8 cellular contexts compared by ENCODE assay signal in the genomic region with DNA sequence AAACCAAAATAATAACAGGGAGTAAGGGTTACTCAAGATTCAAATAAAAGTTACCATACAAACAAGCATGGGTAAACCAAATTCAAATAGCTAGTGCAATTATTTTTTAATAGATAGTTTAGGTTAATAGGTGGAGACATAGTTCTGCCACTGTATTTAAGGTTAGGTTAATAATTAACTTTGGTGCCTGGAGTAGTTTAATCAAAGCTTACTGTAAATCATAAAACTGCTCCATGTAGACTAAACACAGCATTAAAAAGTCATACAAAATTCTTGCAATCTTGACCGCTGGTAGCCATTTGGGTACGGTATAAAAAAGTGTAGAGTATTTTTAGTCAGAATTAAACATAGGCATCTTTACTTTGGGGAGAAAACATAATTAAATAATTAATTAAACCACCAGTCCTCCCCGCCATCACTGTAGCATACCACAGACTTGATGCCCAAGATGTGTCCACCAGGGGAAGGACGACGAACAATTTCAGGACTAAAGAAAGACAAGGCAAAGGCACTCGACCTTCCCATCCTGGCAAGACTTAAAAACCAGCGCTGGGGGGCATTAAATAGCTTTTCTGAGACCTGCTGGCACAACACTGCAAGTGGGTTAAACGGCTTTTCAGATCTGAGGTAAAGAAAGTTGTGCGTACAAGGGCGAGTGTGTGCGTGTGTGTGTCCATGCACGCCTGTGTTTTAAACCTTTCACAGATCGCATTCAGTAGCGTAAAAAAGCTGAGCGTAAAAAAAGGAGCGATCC. TPM values are rescaled to one million over a fixed set of nuclear protein-coding genes. Genes with fewer than 3 reads are reported as not detected.
DNase-seq lines count a peak whose midpoint lies in the region; ATAC-seq, FAIRE-seq and TF ChIP-seq lines count a peak whose summit lies in the region.
"Had no signal": no experiment of that assay in that cellular context is flagged by ENCODE, and none has a peak within 500 bp of the region (broad histone marks: within the 10 kb centered on the region; RNA-seq: fewer than 3 reads in every experiment).

No MANE protein-coding gene starts in this region.

- peak overlapping the region; percentile 62 for H3K27ac ChIP-seq in HepG2 (ENCODE audit: extremely low read length, insufficient read depth, low read length)
- peak overlapping the region; percentile 84 for H3K27ac ChIP-seq in substantia nigra (ENCODE audit: low read depth, low read length, poor library complexity, severe bottlenecking)
- H3K27ac ChIP-seq: SJSA1 had no signal

- intact Hi-C loops in HepG2 (cut with micrococcal nuclease; ENCODE audit: unreplicated experiment) = loop anchor here (1.0 to 10.0 kb wide), 5 partner anchors 34 to 434 kb away; no protein-coding TSS in a partner anchor

- no peak for TF ChIP-seq CTCF in LNCaP clone FGC (IDR thresholded peaks at IDR 0.05; ENCODE audit: control insufficient read depth, extremely low read depth, insufficient read depth)
- no peak for TF ChIP-seq CTCF in HepG2 (CRISPR knock-in tag; IDR thresholded peaks at IDR 0.05)

- TF ChIP-seq POLR2A in HepG2 (IDR thresholded peaks at IDR 0.05; ENCODE audit: insufficient read depth in 1 of 2, low read depth in 2 of 2, low read length in 2 of 2) = no peak

- H3K79me2 ChIP-seq in HepG2 (ENCODE audit: insufficient read depth, low read length) = peaks cover 74% of the 10 kb centered on the region

- POLR2A ChIA-PET in HepG2 (lab: Yijun Ruan, JAX) = no interaction called here

- H3K36me3 ChIP-seq in HepG2 (replicated peaks in 1 of 2; ENCODE audit: control insufficient read depth in 1 of 2, insufficient read depth in 2 of 2, low read length in 2 of 2) = no peaks in the 10 kb centered on the region
- H3K36me3 ChIP-seq: SJSA1 had no signal

- H3K4me3 ChIP-seq in LNCaP clone FGC (ENCODE audit: low read depth, low read length) = no peak overlapping the region
- H3K4me3 ChIP-seq in HepG2 (replicated peaks in 1 of 3; ENCODE audit: insufficient read depth in 1 of 3, low read depth in 2 of 3, low read length in 3 of 3) = peak overlapping the region; percentile 58 to 75 (median 63); a peak in 5 of 6 replicates
- H3K4me3 ChIP-seq: SJSA1 had no signal

- FAIRE-seq in HepG2 (lab: Jason Lieb, UNC) = no peak

- 0 out of 3 replicates have a peak, but pooled peaks have one; percentile 4 for ATAC-seq in HepG2

- H3K27me3 ChIP-seq in HepG2 (ENCODE audit: control insufficient read depth in 1 of 2, insufficient read depth in 2 of 2, low read length in 2 of 2) = peaks cover 1 to 9% of the 10 kb centered on the region in 2 experiments; a peak in 1 of 5 replicates

- DNase-seq in LNCaP clone FGC (ENCODE audit: low read depth) (peak; percentile 68), T47D (ENCODE audit: low read depth in 1 of 2, low spot score in 1 of 2) (peak; percentile 10 to 64), HepG2 (ENCODE audit: low spot score) (peak; percentile 39), substantia nigra (lab: John Stamatoyannopoulos, UW) (peak in 3 of 49 donors; percentile 15 to 48 (median 31)), activated gamma-delta T cell treated with Interleukin-2 at 50 U/mL for 16 hours (no peak), RPMI8226 (no peak), T-helper 2 cell (no peak)

- in situ Hi-C loops in T47D (cut with HindIII; ENCODE audit: low pct_unique_long_range_greater_than_20kb, low sequenced_read_pairs) = no loop called here
- in situ Hi-C loops in HepG2 (cut with HindIII; ENCODE audit: extremely low pct_ligation_motif_present, low pct_unique_long_range_greater_than_20kb) = loop anchor here (5.0 kb wide), 1 partner anchor 291 kb away; no protein-coding TSS in a partner anchor

- H3K4me2 ChIP-seq in HepG2 (ENCODE audit: low read depth, low read length) = peak overlapping the region; percentile 70

- no peak for TF ChIP-seq RAD21 in HepG2 (CRISPR knock-in tag; IDR thresholded peaks at IDR 0.05)

- H3K4me1 ChIP-seq in HepG2 (ENCODE audit: insufficient read depth, low read length) = peaks cover 55% of the 10 kb centered on the region

- peak overlapping the region; percentile 71 for H3K9ac ChIP-seq in HepG2 (ENCODE audit: insufficient read depth, low read depth, low read length)

- no TSS peak for BruUV-seq in HepG2 (replicated peaks; lab: Mats Ljungman, UMichigan)

- WGBS in HepG2 (ENCODE audit: low lambda C conversion rate) = 49% methylated on average over 16 of the region's 16 CpGs

- H4K20me1 ChIP-seq in HepG2 (ENCODE audit: insufficient read depth, low read length) = no peaks in the 10 kb centered on the region

- CTCF ChIA-PET in HepG2 (lab: Yijun Ruan, JAX; ENCODE audit: low intra/inter-chr PET ratio, low total read pairs) = no interaction called here

- no peaks in the 10 kb centered on the region for H3K9me3 ChIP-seq in HepG2 (ENCODE audit: low read length)
- H3K9me3 ChIP-seq: SJSA1 had no signal

- no peak overlapping the region for H2AFZ ChIP-seq in HepG2 (ENCODE audit: low read length)

- no peak for TF ChIP-seq EP300 in HepG2 (IDR thresholded peaks at IDR 0.05; ENCODE audit: low read depth in 2 of 2, low read length in 2 of 2)
- no peak for TF ChIP-seq EP300 in HepG2 (CRISPR knock-in tag; IDR thresholded peaks at IDR 0.05; ENCODE audit: borderline replicate concordance)

TF ChIP-seq in HepG2, 621 proteins besides CTCF, POLR2A, EP300 and RAD21 (continues in another document):
- peak; percentile 74 for TF ChIP-seq HNRNPUL1 (IDR thresholded peaks at IDR 0.05; ENCODE audit: low read depth, low read length)
- TF ChIP-seq, protein P1, sequence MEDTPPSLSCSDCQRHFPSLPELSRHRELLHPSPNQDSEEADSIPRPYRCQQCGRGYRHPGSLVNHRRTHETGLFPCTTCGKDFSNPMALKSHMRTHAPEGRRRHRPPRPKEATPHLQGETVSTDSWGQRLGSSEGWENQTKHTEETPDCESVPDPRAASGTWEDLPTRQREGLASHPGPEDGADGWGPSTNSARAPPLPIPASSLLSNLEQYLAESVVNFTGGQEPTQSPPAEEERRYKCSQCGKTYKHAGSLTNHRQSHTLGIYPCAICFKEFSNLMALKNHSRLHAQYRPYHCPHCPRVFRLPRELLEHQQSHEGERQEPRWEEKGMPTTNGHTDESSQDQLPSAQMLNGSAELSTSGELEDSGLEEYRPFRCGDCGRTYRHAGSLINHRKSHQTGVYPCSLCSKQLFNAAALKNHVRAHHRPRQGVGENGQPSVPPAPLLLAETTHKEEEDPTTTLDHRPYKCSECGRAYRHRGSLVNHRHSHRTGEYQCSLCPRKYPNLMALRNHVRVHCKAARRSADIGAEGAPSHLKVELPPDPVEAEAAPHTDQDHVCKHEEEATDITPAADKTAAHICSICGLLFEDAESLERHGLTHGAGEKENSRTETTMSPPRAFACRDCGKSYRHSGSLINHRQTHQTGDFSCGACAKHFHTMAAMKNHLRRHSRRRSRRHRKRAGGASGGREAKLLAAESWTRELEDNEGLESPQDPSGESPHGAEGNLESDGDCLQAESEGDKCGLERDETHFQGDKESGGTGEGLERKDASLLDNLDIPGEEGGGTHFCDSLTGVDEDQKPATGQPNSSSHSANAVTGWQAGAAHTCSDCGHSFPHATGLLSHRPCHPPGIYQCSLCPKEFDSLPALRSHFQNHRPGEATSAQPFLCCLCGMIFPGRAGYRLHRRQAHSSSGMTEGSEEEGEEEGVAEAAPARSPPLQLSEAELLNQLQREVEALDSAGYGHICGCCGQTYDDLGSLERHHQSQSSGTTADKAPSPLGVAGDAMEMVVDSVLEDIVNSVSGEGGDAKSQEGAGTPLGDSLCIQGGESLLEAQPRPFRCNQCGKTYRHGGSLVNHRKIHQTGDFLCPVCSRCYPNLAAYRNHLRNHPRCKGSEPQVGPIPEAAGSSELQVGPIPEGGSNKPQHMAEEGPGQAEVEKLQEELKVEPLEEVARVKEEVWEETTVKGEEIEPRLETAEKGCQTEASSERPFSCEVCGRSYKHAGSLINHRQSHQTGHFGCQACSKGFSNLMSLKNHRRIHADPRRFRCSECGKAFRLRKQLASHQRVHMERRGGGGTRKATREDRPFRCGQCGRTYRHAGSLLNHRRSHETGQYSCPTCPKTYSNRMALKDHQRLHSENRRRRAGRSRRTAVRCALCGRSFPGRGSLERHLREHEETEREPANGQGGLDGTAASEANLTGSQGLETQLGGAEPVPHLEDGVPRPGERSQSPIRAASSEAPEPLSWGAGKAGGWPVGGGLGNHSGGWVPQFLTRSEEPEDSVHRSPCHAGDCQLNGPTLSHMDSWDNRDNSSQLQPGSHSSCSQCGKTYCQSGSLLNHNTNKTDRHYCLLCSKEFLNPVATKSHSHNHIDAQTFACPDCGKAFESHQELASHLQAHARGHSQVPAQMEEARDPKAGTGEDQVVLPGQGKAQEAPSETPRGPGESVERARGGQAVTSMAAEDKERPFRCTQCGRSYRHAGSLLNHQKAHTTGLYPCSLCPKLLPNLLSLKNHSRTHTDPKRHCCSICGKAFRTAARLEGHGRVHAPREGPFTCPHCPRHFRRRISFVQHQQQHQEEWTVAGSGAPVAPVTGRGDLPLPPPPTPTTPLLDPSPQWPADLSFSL (CRISPR knock-in tag; IDR thresholded peaks at IDR 0.05) = 0 out of 2 replicates have a peak, but pooled peaks have one; percentile 45

RNA-seq across cellular contexts. Expression of a gene that starts 2.9 kb away (rescaled TPM):
- total RNA-seq in HepG2 (2016; rRNA removed; fragmentation: Illumina TruSeq; extraction: Trizol) = 2.9 and 5.1 TPM in 2 replicates
- total RNA-seq in HepG2 (2016; cell fraction: cytosol; rRNA removed; fragmentation: Illumina TruSeq; extraction: Trizol; ENCODE audit: low read depth) = 2.5 and 3.1 TPM in 2 replicates
- 3.4 and 5.4 TPM in 2 replicates for total RNA-seq in HepG2 (2016; cell fraction: insoluble cytoplasmic fraction; rRNA removed; fragmentation: Illumina TruSeq; extraction: Trizol)
- total RNA-seq in HepG2 (2016; cell fraction: membrane; rRNA removed; fragmentation: Illumina TruSeq; extraction: Trizol) = 1.7 and 2.8 TPM in 2 replicates
- 21.0 and 23.5 TPM in 2 replicates for total RNA-seq in HepG2 (2016; cell fraction: nucleus; rRNA removed; fragmentation: Illumina TruSeq; extraction: Trizol)
- 4.6 and 6.5 TPM in 2 replicates for polyA plus RNA-seq in HepG2 (2011; rRNA removed)
- 3.4 and 5.4 TPM in 2 replicates for polyA plus RNA-seq in HepG2 (2011; cell fraction: cytosol; rRNA removed)
- polyA plus RNA-seq in HepG2 (2011; cell fraction: nucleus; rRNA removed) = 11.1 and 19.1 TPM in 2 replicates
- polyA plus RNA-seq in HepG2 (2012) = 3.4 and 4.0 TPM in 2 replicates
- polyA plus RNA-seq in HepG2 (2016; cell fraction: cytosol; fragmentation: Illumina TruSeq; extraction: Trizol; ENCODE audit: low read depth) = 0.33 and 0.82 TPM in 2 replicates
- 2.0 and 3.2 TPM in 2 replicates for polyA plus RNA-seq in HepG2 (2016; cell fraction: insoluble cytoplasmic fraction; fragmentation: Illumina TruSeq; extraction: Trizol; ENCODE audit: low read depth)
- polyA plus RNA-seq in HepG2 (2016; cell fraction: membrane; fragmentation: Illumina TruSeq; extraction: Trizol; ENCODE audit: low read depth) = 0.60 and 0.90 TPM in 2 replicates
- 12.6 and 13.9 TPM in 2 replicates for polyA plus RNA-seq in HepG2 (2016; cell fraction: nucleus; fragmentation: Illumina TruSeq; extraction: Trizol; ENCODE audit: insufficient read depth, low read depth)
- 0.14 and 17.4 TPM in 2 replicates for polyA minus RNA-seq in HepG2 (2011; rRNA and poly(A)+ RNA removed; ENCODE audit: low replicate concordance)
- polyA minus RNA-seq in HepG2 (2011; cell fraction: cytosol; rRNA and poly(A)+ RNA removed) = 8.4 and 16.5 TPM in 2 replicates
- 49.6 and 67.6 TPM in 2 replicates for polyA minus RNA-seq in HepG2 (2011; cell fraction: nucleus; rRNA and poly(A)+ RNA removed)

Comparison
In these comparisons a context has a peak if more than half of its experiments do, and no peak if none do; other contexts are left out.
1. DNase-seq: peak in LNCaP clone FGC (single experiment), T47D (2 of 2) and HepG2 (single experiment); none in activated gamma-delta T cell treated with Interleukin-2 at 50 U/mL for 16 hours (single experiment), RPMI8226 (single experiment) and T-helper 2 cell (0 of 5).